Comparison of ENCODE assay signal across 7 cellular contexts in the genomic region with DNA sequence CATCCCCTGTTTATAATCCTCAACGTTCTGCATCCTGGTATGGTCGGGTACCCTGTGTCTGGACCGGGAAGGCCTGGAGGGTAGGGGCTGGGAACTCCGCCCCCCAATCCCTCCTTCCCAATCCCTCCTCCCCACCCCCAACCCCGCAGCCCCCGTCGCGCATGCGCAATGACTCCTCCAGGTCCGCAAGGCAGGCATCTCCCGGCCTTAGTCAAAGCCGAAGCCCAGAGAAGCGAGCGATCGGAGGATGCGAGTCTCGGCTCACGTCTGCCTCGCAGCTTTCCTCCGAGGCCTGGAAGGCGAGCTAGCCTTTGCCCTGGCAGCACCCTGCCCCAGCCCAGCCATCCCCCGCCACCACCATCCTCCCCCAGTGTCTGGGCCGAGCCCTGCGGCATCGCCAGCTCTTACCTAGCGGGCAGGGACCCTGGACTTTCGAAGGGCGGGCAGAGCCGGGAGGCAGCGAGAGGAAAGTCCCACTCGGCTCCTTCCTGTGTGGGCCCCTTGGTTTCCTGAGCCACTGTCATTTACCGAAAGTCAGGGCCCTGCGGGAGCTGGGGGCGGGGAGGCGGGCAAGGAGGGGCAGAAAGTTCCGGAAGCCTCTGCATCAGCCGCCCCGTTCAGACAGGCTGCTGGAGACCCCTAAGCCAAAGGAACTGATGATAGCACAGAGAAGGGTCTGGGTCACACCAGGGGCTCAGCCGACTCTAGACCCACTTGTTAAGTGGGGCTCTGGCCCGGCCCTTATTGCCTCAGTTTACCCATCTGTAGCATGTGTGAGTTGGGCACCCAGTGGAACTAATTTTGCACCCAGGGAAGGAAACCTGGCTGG. TPM values are rescaled to one million over a fixed set of nuclear protein-coding genes. Genes with fewer than 3 reads are reported as not detected.
DNase-seq lines count a peak whose midpoint lies in the region; ATAC-seq and TF ChIP-seq lines count a peak whose summit lies in the region.

A gene (minus strand): TSS at position 445 of the 829 bp plus-strand sequence. CDS start 3,565 bp downstream, outside the sequence.

- H3K4me1 ChIP-seq in liver (ENCODE audit: control insufficient read depth in 4 of 4, insufficient read depth in 4 of 4, low read length in 3 of 4) = no peaks in the 10 kb centered on the region

- DNase-seq in HK-2 (ENCODE audit: unreplicated experiment) = peak; percentile 59
- DNase-seq in activated CD4-positive, alpha-beta T cell treated with anti-CD3 and anti-CD28 coated beads for 48 hours = peak; percentile 94
- DNase-seq in choroid plexus epithelial cell (ENCODE audit: low read depth) = peak; percentile 82
- DNase-seq in stimulated activated CD4-positive, alpha-beta T cell treated with anti-CD3 and anti-CD28 coated beads, Interleukin-4, amount 100 ng/mL, for 1 hour = peak; percentile 89

- no peak for TF ChIP-seq RAD21 in liver (IDR thresholded peaks at IDR 0.05)

- H3K4me3 ChIP-seq in choroid plexus epithelial cell (ENCODE audit: low read depth, low read length) (peak within 1 kb of the TSS; percentile 63), liver (ENCODE audit: low read depth in 1 of 3, low read length in 3 of 3) (peak within 1 kb of the TSS; percentile 28 to 49 (median 43))

- no peak for TF ChIP-seq CTCF in choroid plexus epithelial cell (conservative IDR thresholded peaks at IDR 0.05; ENCODE audit: low read depth, low read length)
- TF ChIP-seq CTCF in liver (IDR thresholded peaks at IDR 0.05; ENCODE audit: low read depth, low read length, missing input control) = no peak

- H3K36me3 ChIP-seq in liver (ENCODE audit: control insufficient read depth in 4 of 4, insufficient read depth in 3 of 4, low read depth in 1 of 4, low read length in 3 of 4) = no peaks in the 10 kb centered on the region

- peaks cover 0 to 2% (median 0%) of the 10 kb centered on the region in 4 donors for H3K27me3 ChIP-seq in liver (ENCODE audit: control insufficient read depth in 4 of 4, insufficient read depth in 4 of 4, low read length in 3 of 4)

- peak within 1 kb of the TSS; percentile 70 to 78 for H3K27ac ChIP-seq in liver (ENCODE audit: low read depth in 1 of 2, low read length in 2 of 2)

- ATAC-seq in GM19023 (IDR thresholded peaks at IDR 0.05; ENCODE audit: unreplicated experiment) = peak; percentile 67
- no peak for ATAC-seq in HG03139 (IDR thresholded peaks at IDR 0.05; ENCODE audit: unreplicated experiment)

- no peaks in the 10 kb centered on the region for H3K9me3 ChIP-seq in liver (ENCODE audit: control insufficient read depth in 4 of 4, low read length in 3 of 4)

- H3K9ac ChIP-seq in liver (ENCODE audit: low read depth in 1 of 2, low read length in 2 of 2) = peak within 1 kb of the TSS in 1 of 2 donors; percentile 39

- 10% methylated on average over 40 of the region's 40 CpGs for WGBS in liver

TF ChIP-seq in liver, 16 proteins besides CTCF, POLR2A, EP300 and RAD21:
- no peak for TF ChIP-seq HNF4A (conservative IDR thresholded peaks at IDR 0.05)
- TF ChIP-seq TAF1 (conservative IDR thresholded peaks at IDR 0.05) = no peak
- no peak for TF ChIP-seq FOXA1 (IDR thresholded peaks at IDR 0.05)
- TF ChIP-seq RXRA (IDR thresholded peaks at IDR 0.05) = no peak
- TF ChIP-seq, protein P1, sequence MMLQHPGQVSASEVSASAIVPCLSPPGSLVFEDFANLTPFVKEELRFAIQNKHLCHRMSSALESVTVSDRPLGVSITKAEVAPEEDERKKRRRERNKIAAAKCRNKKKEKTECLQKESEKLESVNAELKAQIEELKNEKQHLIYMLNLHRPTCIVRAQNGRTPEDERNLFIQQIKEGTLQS (IDR thresholded peaks at IDR 0.05) = no peak
- no peak for TF ChIP-seq HNF4G (IDR thresholded peaks at IDR 0.05)
- no peak for TF ChIP-seq GABPA (IDR thresholded peaks at IDR 0.05 in 1 of 2, conservative IDR thresholded peaks at IDR 0.05 in 1 of 2)
- TF ChIP-seq YY1 (IDR thresholded peaks at IDR 0.05) = no peak
- no peak for TF ChIP-seq EGR1 (IDR thresholded peaks at IDR 0.05; ENCODE audit: low read depth in 2 of 2)
- TF ChIP-seq, protein P2, sequence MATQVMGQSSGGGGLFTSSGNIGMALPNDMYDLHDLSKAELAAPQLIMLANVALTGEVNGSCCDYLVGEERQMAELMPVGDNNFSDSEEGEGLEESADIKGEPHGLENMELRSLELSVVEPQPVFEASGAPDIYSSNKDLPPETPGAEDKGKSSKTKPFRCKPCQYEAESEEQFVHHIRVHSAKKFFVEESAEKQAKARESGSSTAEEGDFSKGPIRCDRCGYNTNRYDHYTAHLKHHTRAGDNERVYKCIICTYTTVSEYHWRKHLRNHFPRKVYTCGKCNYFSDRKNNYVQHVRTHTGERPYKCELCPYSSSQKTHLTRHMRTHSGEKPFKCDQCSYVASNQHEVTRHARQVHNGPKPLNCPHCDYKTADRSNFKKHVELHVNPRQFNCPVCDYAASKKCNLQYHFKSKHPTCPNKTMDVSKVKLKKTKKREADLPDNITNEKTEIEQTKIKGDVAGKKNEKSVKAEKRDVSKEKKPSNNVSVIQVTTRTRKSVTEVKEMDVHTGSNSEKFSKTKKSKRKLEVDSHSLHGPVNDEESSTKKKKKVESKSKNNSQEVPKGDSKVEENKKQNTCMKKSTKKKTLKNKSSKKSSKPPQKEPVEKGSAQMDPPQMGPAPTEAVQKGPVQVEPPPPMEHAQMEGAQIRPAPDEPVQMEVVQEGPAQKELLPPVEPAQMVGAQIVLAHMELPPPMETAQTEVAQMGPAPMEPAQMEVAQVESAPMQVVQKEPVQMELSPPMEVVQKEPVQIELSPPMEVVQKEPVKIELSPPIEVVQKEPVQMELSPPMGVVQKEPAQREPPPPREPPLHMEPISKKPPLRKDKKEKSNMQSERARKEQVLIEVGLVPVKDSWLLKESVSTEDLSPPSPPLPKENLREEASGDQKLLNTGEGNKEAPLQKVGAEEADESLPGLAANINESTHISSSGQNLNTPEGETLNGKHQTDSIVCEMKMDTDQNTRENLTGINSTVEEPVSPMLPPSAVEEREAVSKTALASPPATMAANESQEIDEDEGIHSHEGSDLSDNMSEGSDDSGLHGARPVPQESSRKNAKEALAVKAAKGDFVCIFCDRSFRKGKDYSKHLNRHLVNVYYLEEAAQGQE (IDR thresholded peaks at IDR 0.05) = no peak
- no peak for TF ChIP-seq NR2F2 (IDR thresholded peaks at IDR 0.05)
- no peak for TF ChIP-seq JUND (IDR thresholded peaks at IDR 0.05)
- TF ChIP-seq, protein P3, sequence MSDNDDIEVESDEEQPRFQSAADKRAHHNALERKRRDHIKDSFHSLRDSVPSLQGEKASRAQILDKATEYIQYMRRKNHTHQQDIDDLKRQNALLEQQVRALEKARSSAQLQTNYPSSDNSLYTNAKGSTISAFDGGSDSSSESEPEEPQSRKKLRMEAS (IDR thresholded peaks at IDR 0.05) = no peak
- TF ChIP-seq FOXA2 (IDR thresholded peaks at IDR 0.05) = no peak
- TF ChIP-seq, protein P4, sequence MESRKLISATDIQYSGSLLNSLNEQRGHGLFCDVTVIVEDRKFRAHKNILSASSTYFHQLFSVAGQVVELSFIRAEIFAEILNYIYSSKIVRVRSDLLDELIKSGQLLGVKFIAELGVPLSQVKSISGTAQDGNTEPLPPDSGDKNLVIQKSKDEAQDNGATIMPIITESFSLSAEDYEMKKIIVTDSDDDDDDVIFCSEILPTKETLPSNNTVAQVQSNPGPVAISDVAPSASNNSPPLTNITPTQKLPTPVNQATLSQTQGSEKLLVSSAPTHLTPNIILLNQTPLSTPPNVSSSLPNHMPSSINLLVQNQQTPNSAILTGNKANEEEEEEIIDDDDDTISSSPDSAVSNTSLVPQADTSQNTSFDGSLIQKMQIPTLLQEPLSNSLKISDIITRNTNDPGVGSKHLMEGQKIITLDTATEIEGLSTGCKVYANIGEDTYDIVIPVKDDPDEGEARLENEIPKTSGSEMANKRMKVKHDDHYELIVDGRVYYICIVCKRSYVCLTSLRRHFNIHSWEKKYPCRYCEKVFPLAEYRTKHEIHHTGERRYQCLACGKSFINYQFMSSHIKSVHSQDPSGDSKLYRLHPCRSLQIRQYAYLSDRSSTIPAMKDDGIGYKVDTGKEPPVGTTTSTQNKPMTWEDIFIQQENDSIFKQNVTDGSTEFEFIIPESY (IDR thresholded peaks at IDR 0.05) = no peak
- TF ChIP-seq SP1 (IDR thresholded peaks at IDR 0.05) = no peak
TF ChIP-seq in liver: peak in this region for 0.

RNA-seq across cellular contexts. Expression of the gene that starts here (rescaled TPM):
- 1 to 10 TPM; 4.4 to 7.1 TPM for total RNA-seq in liver
- 1 to 10 TPM in 1 of 2 donors, under 1 TPM in 1; 0.87 to 1.7 TPM for polyA plus RNA-seq in liver
